Comparison of ENCODE assay signal across 24 cellular contexts in the genomic region with DNA sequence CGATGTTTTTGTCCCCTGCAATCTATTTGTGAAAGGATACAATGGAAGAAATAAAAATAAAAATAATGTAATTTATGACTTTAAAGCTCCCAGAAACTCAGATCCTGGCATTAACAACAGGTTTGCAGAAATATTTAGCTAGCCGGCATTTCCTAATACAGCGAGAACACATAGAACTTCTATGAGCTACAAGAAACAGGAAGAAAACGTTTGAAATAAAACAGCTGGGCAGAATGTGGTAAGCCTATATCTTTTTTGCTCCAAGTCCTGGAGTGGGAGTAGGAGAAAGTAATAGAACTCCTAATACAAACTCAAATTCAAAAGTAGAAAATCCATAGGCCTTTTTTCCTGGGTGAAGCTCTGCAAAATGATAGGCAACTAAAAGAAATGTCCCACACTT. TPM values are rescaled to one million over a fixed set of nuclear protein-coding genes. Genes with fewer than 3 reads are reported as not detected.
DNase-seq lines count a peak whose midpoint lies in the region; ATAC-seq, FAIRE-seq and TF ChIP-seq lines count a peak whose summit lies in the region.
"Had no signal": no experiment of that assay in that cellular context is flagged by ENCODE, and none has a peak within 500 bp of the region (broad histone marks: within the 10 kb centered on the region; RNA-seq: fewer than 3 reads in every experiment).

No MANE protein-coding gene starts in this region.

- no peaks in the 10 kb centered on the region for H4K20me1 ChIP-seq in K562 (replicated peaks; ENCODE audit: control insufficient read depth, insufficient read depth, low read length)
- H4K20me1 ChIP-seq: BLaER1 had no signal

- intact Hi-C loops in Right ventricle myocardium inferior (cut with DNase I) (no loop called here), cardiac septum (cut with DNase I) (no loop called here), K562 (cut with micrococcal nuclease) (no loop called here), uterus (cut with DNase I; ENCODE audit: low total_unique reads) (no loop called here), colonic mucosa (cut with DNase I) (no loop called here)

- CTCF ChIA-PET in K562 (lab: Yijun Ruan, JAX; ENCODE audit: low intra/inter-chr PET ratio), result no interaction called here

- no peak for TF ChIP-seq EP300 in K562 (IDR thresholded peaks at IDR 0.05; ENCODE audit: low read length)

- WGBS in K562 (ENCODE audit: insufficient coverage, low coverage, missing lambda C conversion rate), result 0% methylated on average over 4 of the region's 4 CpGs

- H3K27ac ChIP-seq in K562 (ENCODE audit: extremely low read depth, low read depth, low read length) (no peak overlapping the region), uterus (peak overlapping the region; percentile 32 to 45), colonic mucosa (no peak overlapping the region)
- H3K27ac ChIP-seq: BLaER1, cardiac muscle cell, lower lobe of right lung, upper lobe of left lung had no signal

- no peak overlapping the region for H3K9ac ChIP-seq in K562 (ENCODE audit: insufficient read depth in 1 of 2, low read depth in 2 of 2, low read length in 2 of 2)
- H3K9ac ChIP-seq in colonic mucosa (ENCODE audit: low read depth in 2 of 2, low read length in 2 of 2), result no peak overlapping the region
- H3K9ac ChIP-seq: BLaER1 had no signal

- DNase-seq in Right ventricle myocardium inferior (ENCODE audit: missing footprints), result no peak
- no peak for DNase-seq in cardiac septum (ENCODE audit: low spot score)
- no peak for DNase-seq in K562 (ENCODE audit: extremely low read depth in 1 of 4, low spot score in 3 of 4)
- DNase-seq in left kidney (ENCODE audit: low read depth, low spot score), result peak; percentile 21
- no peak for DNase-seq in uterus
- no peak for DNase-seq in colonic mucosa
- DNase-seq: activated naive CD4-positive, alpha-beta T cell treated with anti-CD3 and anti-CD28 coated beads, Interleukin-2, amount 10 ng/mL, durations not matched to agents 7 days and 5 days; activated T-cell treated with anti-CD3 and anti-CD28 coated beads, Interleukin-2, amount 50 U/mL, for 48 hours; foreskin fibroblast; lower lobe of right lung; NCI-H1694 treated with DMSO at 0.1 percent for 48 hours; NCI-H2227 treated with DMSO at 0.1 percent for 48 hours; NCI-H774; PC-3; stimulated activated CD4-positive, alpha-beta T cell treated with anti-CD3 and anti-CD28 coated beads, Interleukin-4, amount 100 ng/mL, for 24 hours; T-helper 1 cell had no signal

- H3K9me3 ChIP-seq in K562 (replicated peaks; ENCODE audit: control insufficient read depth, insufficient read depth, low read depth, low read length) (no peaks in the 10 kb centered on the region), uterus (no peaks in the 10 kb centered on the region), colonic mucosa (no peaks in the 10 kb centered on the region)
- H3K9me3 ChIP-seq: BLaER1, HAP-1, lower lobe of right lung, upper lobe of left lung had no signal

- H2AFZ ChIP-seq in K562 (ENCODE audit: low read depth, low read length), result no peak overlapping the region

- TF ChIP-seq POLR2A in K562 (conservative IDR thresholded peaks at IDR 0.05), result no peak
- TF ChIP-seq POLR2A in uterus (IDR thresholded peaks at IDR 0.05), result no peak

- H3K27me3 ChIP-seq in K562 (ENCODE audit: control insufficient read depth in 2 of 2, insufficient read depth in 2 of 2, low read length in 2 of 2) (no peaks in the 10 kb centered on the region), uterus (no peaks in the 10 kb centered on the region), colonic mucosa (no peaks in the 10 kb centered on the region)
- H3K27me3 ChIP-seq: BLaER1, cardiac muscle cell, upper lobe of left lung had no signal

- POLR2A ChIA-PET in K562 (lab: Yijun Ruan, JAX), result no interaction called here

- H3K36me3 ChIP-seq in K562 (ENCODE audit: control insufficient read depth, insufficient read depth, low read length) (no peaks in the 10 kb centered on the region), uterus (no peaks in the 10 kb centered on the region), colonic mucosa (no peaks in the 10 kb centered on the region)
- H3K36me3 ChIP-seq: BLaER1, cardiac muscle cell, HAP-1, lower lobe of right lung, upper lobe of left lung had no signal

- no peak for FAIRE-seq in K562 (lab: Jason Lieb, UNC)
- FAIRE-seq: islet of Langerhans had no signal

- TF ChIP-seq CTCF in K562 (IDR thresholded peaks at IDR 0.05 in 2 of 3, conservative IDR thresholded peaks at IDR 0.05 in 1 of 3; ENCODE audit: insufficient read depth in 2 of 3, low read depth in 1 of 3, low read length in 3 of 3) (no peak), uterus (IDR thresholded peaks at IDR 0.05) (no peak), colonic mucosa (IDR thresholded peaks at IDR 0.05) (no peak)

- in situ Hi-C loops in K562 (cut with MboI), result no loop called here

- ATAC-seq in Right ventricle myocardium inferior (peak; percentile 57), K562 (no peak), GM18520 (IDR thresholded peaks at IDR 0.05; ENCODE audit: unreplicated experiment) (no peak), GM19395 (IDR thresholded peaks at IDR 0.05; ENCODE audit: unreplicated experiment) (no peak)
- ATAC-seq: lower lobe of right lung, PC-3 had no signal

- H3K4me1 ChIP-seq in K562 (replicated peaks in 1 of 2; ENCODE audit: control insufficient read depth in 2 of 2, insufficient read depth in 2 of 2, low read length in 2 of 2) (no peaks in the 10 kb centered on the region), uterus (no peaks in the 10 kb centered on the region), colonic mucosa (no peaks in the 10 kb centered on the region)
- H3K4me1 ChIP-seq: BLaER1, HAP-1, lower lobe of right lung, upper lobe of left lung had no signal

- TF ChIP-seq RAD21 in K562 (CRISPR knock-in tag; conservative IDR thresholded peaks at IDR 0.05 in 1 of 2, IDR thresholded peaks at IDR 0.05 in 1 of 2), result no peak

- BruUV-seq in K562 (replicated peaks; lab: Mats Ljungman, UMichigan), result no TSS peak

- H3K4me2 ChIP-seq in K562 (ENCODE audit: insufficient read depth, low read length), result no peak overlapping the region
- H3K4me2 ChIP-seq: BLaER1 had no signal

- no peaks in the 10 kb centered on the region for H3K79me2 ChIP-seq in K562 (ENCODE audit: control insufficient read depth, insufficient read depth, low read length)

- no peaks in the 10 kb centered on the region for H3K9me1 ChIP-seq in K562 (ENCODE audit: control insufficient read depth, insufficient read depth, low read length)

- H3K4me3 ChIP-seq in K562 (peak overlapping the region; percentile 3; the same call in 1 of the 2 replicates), uterus (no peak overlapping the region), colonic mucosa (no peak overlapping the region)
- H3K4me3 ChIP-seq: BLaER1, cardiac muscle cell, HAP-1, lower lobe of right lung, upper lobe of left lung had no signal

TF ChIP-seq in K562, 482 proteins besides CTCF, POLR2A, EP300 and RAD21 (continues in another document):
- no peak for TF ChIP-seq RFX5 (IDR thresholded peaks at IDR 0.05; ENCODE audit: low read depth, low read length)
- TF ChIP-seq ZNF239 (CRISPR knock-in tag; IDR thresholded peaks at IDR 0.05), result no peak
- TF ChIP-seq RBFOX2 (IDR thresholded peaks at IDR 0.05; ENCODE audit: low read depth, low read length), result no peak
- TF ChIP-seq NFIC (IDR thresholded peaks at IDR 0.05), result no peak
- TF ChIP-seq ZBTB7A (IDR thresholded peaks at IDR 0.05; ENCODE audit: borderline replicate concordance, control insufficient read depth, low read depth, low read length), result no peak
- no peak for TF ChIP-seq SAP30 (IDR thresholded peaks at IDR 0.05; ENCODE audit: borderline replicate concordance, insufficient read depth, low read depth, low read length, poor library complexity, severe bottlenecking)
- no peak for TF ChIP-seq SP2 (IDR thresholded peaks at IDR 0.05; ENCODE audit: extremely low read depth, low read depth, low read length, poor library complexity, severe bottlenecking)
- no peak for TF ChIP-seq CSDE1 (IDR thresholded peaks at IDR 0.05)
- no peak for TF ChIP-seq POLR3A (IDR thresholded peaks at IDR 0.05; ENCODE audit: borderline replicate concordance, extremely low read depth, insufficient read depth, insufficient read length)
- TF ChIP-seq ZNF133 (CRISPR knock-in tag; IDR thresholded peaks at IDR 0.05), result no peak
- no peak for TF ChIP-seq RUNX1 (IDR thresholded peaks at IDR 0.05; ENCODE audit: low read depth)
- no peak for TF ChIP-seq ZNF280B (CRISPR knock-in tag; IDR thresholded peaks at IDR 0.05)

RNA-seq across cellular contexts. Expression of gene FIBIN, which starts 29.6 kb away (rescaled TPM):
- total RNA-seq in Right ventricle myocardium inferior, result 8.3 TPM
- 15.4 TPM for total RNA-seq in cardiac septum
- not detected in 2 replicates for total RNA-seq in K562 (2011; cell fraction: chromatin; rRNA removed; ENCODE audit: low replicate concordance)
- total RNA-seq in K562 (2011; cell fraction: nucleolus; rRNA removed), result not detected in 2 replicates
- not detected in 2 replicates for total RNA-seq in K562 (2011; cell fraction: nucleoplasm; rRNA removed)
- total RNA-seq in K562 (2014; rRNA removed), result not detected in 2 replicates
- not detected in 2 replicates for total RNA-seq in K562 (2014; rRNA removed; fragmentation: Illumina TruSeq; extraction: Trizol)
- not detected in 2 replicates for total RNA-seq in K562 (2015; rRNA removed; fragmentation: Illumina TruSeq; extraction: Trizol)
- total RNA-seq in K562 (2021), result not detected in 2 replicates
- polyA plus RNA-seq in K562 (2011; rRNA removed), result not detected in 2 replicates
- not detected in 2 replicates for polyA plus RNA-seq in K562 (2011; cell fraction: cytosol; rRNA removed)
- polyA plus RNA-seq in K562 (2011; cell fraction: nucleus; rRNA removed), result not detected in 2 replicates
- 0.11 TPM in 1 of 2 replicates, not detected in the other for polyA plus RNA-seq in K562 (2012)
- polyA plus RNA-seq in K562 (2014; fragmentation: Illumina TruSeq; extraction: Trizol), result not detected in 2 replicates
- polyA plus RNA-seq in K562 (2014; fragmentation: Nextera tagmentation; extraction: Ambion mirVana), result not detected
- polyA plus RNA-seq in K562 (2014; rRNA removed), result not detected in 2 replicates
- polyA minus RNA-seq in K562 (2011; rRNA and poly(A)+ RNA removed), result not detected in 2 replicates
- not detected in 2 replicates for polyA minus RNA-seq in K562 (2011; cell fraction: cytosol; rRNA and poly(A)+ RNA removed)
- not detected in 2 replicates for polyA minus RNA-seq in K562 (2011; cell fraction: nucleus; rRNA and poly(A)+ RNA removed)
- 10 to 100 TPM in 2 of 4 donors, 1 to 10 TPM in 2; 6.8 to 40.3 (median 14.6) TPM for total RNA-seq in uterus
- total RNA-seq in colonic mucosa, result 1 to 10 TPM in 1 of 2 donors, under 1 TPM in 1; 0.25 to 3.3 TPM
- total RNA-seq: activated CD8-positive, alpha-beta memory T cell treated with anti-CD3 and anti-CD28 coated beads for 36 hours; PC-3 had no signal

Comparison
In these comparisons a context has a peak if more than half of its experiments do, and no peak if none do; other contexts are left out.
1. H3K27ac ChIP-seq: peak in uterus (2 of 2); none in K562 (single experiment) and colonic mucosa (single experiment).